8 cellular contexts compared by ENCODE assay signal in the genomic region with DNA sequence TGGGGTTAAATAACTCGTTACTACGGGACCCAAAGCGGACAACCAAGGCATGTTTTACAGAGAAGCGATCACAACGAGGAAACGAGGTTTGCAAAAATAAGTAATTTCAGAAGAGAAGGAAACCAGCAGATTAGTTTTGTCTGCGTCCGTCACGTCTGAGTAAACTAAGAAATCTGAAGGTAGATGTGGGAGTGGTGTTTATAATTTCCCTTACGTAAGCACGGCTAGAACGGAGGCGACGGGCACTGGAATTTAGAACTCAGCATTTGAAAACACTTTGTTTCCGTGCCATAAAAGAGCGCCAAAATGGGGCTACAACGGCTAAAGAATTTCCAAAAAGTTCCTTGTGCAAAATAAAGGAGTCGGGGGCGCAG. TPM values are rescaled to one million over a fixed set of nuclear protein-coding genes. Genes with fewer than 3 reads are reported as not detected.
DNase-seq lines count a peak whose midpoint lies in the region; ATAC-seq and TF ChIP-seq lines count a peak whose summit lies in the region.

No MANE protein-coding gene starts in this region.

- no peaks in the 10 kb centered on the region for H3K27me3 Mint-ChIP-seq in activated B cell treated with CpG ODN at 0.5 μM for 24 hours
- no peaks in the 10 kb centered on the region for H3K27me3 Mint-ChIP-seq in effector memory CD8-positive, alpha-beta T cell

- peaks cover 0 to 15% (median 2%) of the 10 kb centered on the region in 4 donors for H3K4me1 ChIP-seq in tibial artery

- H3K36me3 Mint-ChIP-seq in activated B cell treated with CpG ODN at 0.5 μM for 24 hours (ENCODE audit: low read depth), result peaks cover 56% of the 10 kb centered on the region
- peaks cover 39% of the 10 kb centered on the region for H3K36me3 Mint-ChIP-seq in effector memory CD8-positive, alpha-beta T cell (ENCODE audit: insufficient read depth)

- peaks cover 0 to 16% (median 6%) of the 10 kb centered on the region in 3 donors for H3K36me3 ChIP-seq in tibial artery

- peak; percentile 26 for ATAC-seq in activated B cell treated with CpG ODN at 0.5 μM for 24 hours (ENCODE audit: low read depth)
- ATAC-seq in effector memory CD8-positive, alpha-beta T cell (replicated peaks), result peak; percentile 35

- POLR2A ChIA-PET in activated B cell treated with CpG ODN at 0.5 μM for 24 hours (lab: Charles Lee), result interaction anchor here (0.7 to 2.6 kb wide), 24 partner anchors 28 to 540 kb away, joined by 3 to 43 read pairs (median 4); partner anchors contain the start of genes C1GALT1, GLCCI1 and MIOS

- intact Hi-C loops in activated B cell treated with CpG ODN at 0.5 μM for 24 hours (cut with micrococcal nuclease) (loop anchor here (1.0 to 5.0 kb wide), 10 partner anchors 45 to 550 kb away; partner anchors contain the start of genes C1GALT1 and GLCCI1), tibial artery (cut with DNase I; ENCODE audit: low total_unique reads) (loop anchor here (10.0 kb wide), 1 partner anchor 325 kb away; the partner anchor contains the start of gene GLCCI1)

- H3K4me3 ChIP-seq in tibial artery, result peak overlapping the region; percentile 69 to 77

- peaks cover 38% of the 10 kb centered on the region for H3K4me1 Mint-ChIP-seq in activated B cell treated with CpG ODN at 0.5 μM for 24 hours
- peaks cover 26 to 40% of the 10 kb centered on the region in 2 donors for H3K4me1 Mint-ChIP-seq in effector memory CD8-positive, alpha-beta T cell (ENCODE audit: low read depth in 2 of 2)

- CTCF ChIA-PET in activated B cell treated with CpG ODN at 0.5 μM for 24 hours (lab: Charles Lee), result interaction anchor here (0.8 to 2.2 kb wide), 2 partner anchors 41 to 550 kb away, joined by 3 to 8 read pairs; no protein-coding TSS in a partner anchor

- H3K9me3 Mint-ChIP-seq in activated B cell treated with CpG ODN at 0.5 μM for 24 hours, result no peaks in the 10 kb centered on the region
- H3K9me3 Mint-ChIP-seq in effector memory CD8-positive, alpha-beta T cell, result no peaks in the 10 kb centered on the region

- DNase-seq in EL, result peak; percentile 39
- DNase-seq in HS-5 (ENCODE audit: low read depth), result peak; percentile 34
- DNase-seq in activated B cell treated with CpG ODN at 0.5 μM for 24 hours, result no peak
- peak; percentile 34 to 55 (median 47) for DNase-seq in effector memory CD8-positive, alpha-beta T cell
- peak; percentile 20 for DNase-seq in myocyte (ENCODE audit: low read depth)
- no peak for DNase-seq in tibial artery
- DNase-seq in iPS-NIHi11 (ENCODE audit: low spot score), result no peak
- DNase-seq in GDM1 (lab: John Stamatoyannopoulos, UW), result no peak

- no peak for TF ChIP-seq CTCF in activated B cell treated with CpG ODN at 0.5 μM for 24 hours (IDR thresholded peaks at IDR 0.05)
- TF ChIP-seq CTCF in tibial artery (IDR thresholded peaks at IDR 0.05), result no peak

- H3K4me3 Mint-ChIP-seq in activated B cell treated with CpG ODN at 0.5 μM for 24 hours, result peak overlapping the region; percentile 97
- peak overlapping the region; percentile 89 to 98 for H3K4me3 Mint-ChIP-seq in effector memory CD8-positive, alpha-beta T cell

- H3K9me3 ChIP-seq in tibial artery, result no peaks in the 10 kb centered on the region

- H3K27ac Mint-ChIP-seq in activated B cell treated with CpG ODN at 0.5 μM for 24 hours, result peak overlapping the region; percentile 97
- peak overlapping the region; percentile 97 to 99 for H3K27ac Mint-ChIP-seq in effector memory CD8-positive, alpha-beta T cell

- peak overlapping the region; percentile 86 to 90 for H3K27ac ChIP-seq in tibial artery

- H3K27me3 ChIP-seq in tibial artery, result no peaks in the 10 kb centered on the region

RNA-seq across cellular contexts. Expression of gene UMAD1, which starts 0.7 kb away (rescaled TPM):
- 13.9 and 15.4 TPM in 2 replicates for total RNA-seq in activated B cell treated with CpG ODN at 0.5 μM for 24 hours
- total RNA-seq in myocyte, result 15.5 and 17.5 TPM in 2 replicates
- polyA plus RNA-seq in myocyte (2012), result 7.3 TPM

Comparison
In these comparisons a context has a peak if more than half of its experiments do, and no peak if none do; other contexts are left out.
1. DNase-seq: peak in EL (single experiment), HS-5 (single experiment), effector memory CD8-positive, alpha-beta T cell (3 of 3) and myocyte (single experiment); none in activated B cell treated with CpG ODN at 0.5 μM for 24 hours (single experiment), tibial artery (0 of 2), iPS-NIHi11 (single experiment) and GDM1 (single experiment).